1 cellular context compared by ENCODE assay signal in genomic region chr5:178127300-178128009, GRCh38.
TF ChIP-seq lines count a peak whose summit lies in the region.
"Not testable (repeated sequence)": the region's sequence is repeated elsewhere in the genome, so short reads cannot be mapped to it uniquely, and the experiment has no call there.

No MANE protein-coding gene starts in this region.

TF ChIP-seq in K562, 482 proteins besides CTCF, POLR2A, EP300 and RAD21 (continues in another document):
- TF ChIP-seq HDAC2 (IDR thresholded peaks at IDR 0.05) (peak; percentile 97), CBFA2T2 (conservative IDR thresholded peaks at IDR 0.05) (peak; percentile 95), ZNF639 (CRISPR knock-in tag; conservative IDR thresholded peaks at IDR 0.05 in 1 of 2, IDR thresholded peaks at IDR 0.05 in 1 of 2) (peak in 1 of 2 experiments; percentile 31; a peak in 1 of 4 replicates), NBN (IDR thresholded peaks at IDR 0.05; ENCODE audit: low read depth) (peak; percentile 97), ZBTB11 (CRISPR knock-in tag; IDR thresholded peaks at IDR 0.05) (peak in 1 of 3 experiments; percentile 73; a peak in 2 of 6 replicates), TEAD1 (CRISPR knock-in tag; IDR thresholded peaks at IDR 0.05) (peak; percentile 20 to 58; a peak in 1 of 4 replicates), MIER1 (IDR thresholded peaks at IDR 0.05; ENCODE audit: low read depth) (peak; percentile 77; the same call in 1 of the 2 replicates), HNRNPLL (IDR thresholded peaks at IDR 0.05; ENCODE audit: low read depth, low read length, poor library complexity, severe bottlenecking) (peak; percentile 37), ZNF583 (CRISPR knock-in tag; IDR thresholded peaks at IDR 0.05) (peak; percentile 39; the same call in 1 of the 2 replicates), AFF1 (IDR thresholded peaks at IDR 0.05; ENCODE audit: low read depth in 1 of 2, partially characterized antibody in 2 of 2) (peak; percentile 66 to 90), HSF4 (CRISPR knock-in tag; IDR thresholded peaks at IDR 0.05; ENCODE audit: borderline replicate concordance) (peak; percentile 61; the same call in 1 of the 2 replicates), MTA1 (IDR thresholded peaks at IDR 0.05; ENCODE audit: borderline replicate concordance) (peak; percentile 84), UBTF (IDR thresholded peaks at IDR 0.05; ENCODE audit: borderline replicate concordance in 1 of 2, low read depth in 2 of 2, low read length in 2 of 2) (peak in 1 of 2 experiments; percentile 93; a peak in 2 of 4 replicates), ZMIZ1 (IDR thresholded peaks at IDR 0.05; ENCODE audit: low read depth in 2 of 2, low read length in 2 of 2) (peak in 1 of 2 experiments; percentile 82; a peak in 1 of 4 replicates), SOX6 (IDR thresholded peaks at IDR 0.05) (peak; percentile 98), GATAD2A (IDR thresholded peaks at IDR 0.05) (peak; percentile 58; the same call in 1 of the 2 replicates), ERF (CRISPR knock-in tag; IDR thresholded peaks at IDR 0.05) (0 out of 2 replicates have a peak, but pooled peaks have one; percentile 45), MYNN (IDR thresholded peaks at IDR 0.05) (peak; percentile 66), ZFX (CRISPR knock-in tag; IDR thresholded peaks at IDR 0.05) (peak; percentile 76), MTA2 (IDR thresholded peaks at IDR 0.05; ENCODE audit: low read depth) (peak; percentile 98), DACH1 (IDR thresholded peaks at IDR 0.05; ENCODE audit: partially characterized antibody) (peak; percentile 77), ZBTB9 (CRISPR knock-in tag; IDR thresholded peaks at IDR 0.05) (peak; percentile 77; the same call in 1 of the 2 replicates), DMBX1 (CRISPR knock-in tag; IDR thresholded peaks at IDR 0.05; ENCODE audit: borderline replicate concordance) (peak; percentile 90), HLTF (IDR thresholded peaks at IDR 0.05) (peak; percentile 93), MTA3 (IDR thresholded peaks at IDR 0.05; ENCODE audit: borderline replicate concordance) (peak; percentile 82; the same call in 1 of the 2 replicates), MEIS2 (IDR thresholded peaks at IDR 0.05; ENCODE audit: partially characterized antibody) (peak; percentile 96), ARID2 (IDR thresholded peaks at IDR 0.05) (peak; percentile 97), ZNF384 (IDR thresholded peaks at IDR 0.05; ENCODE audit: low read depth, low read length) (peak; percentile 96), ARID1B (IDR thresholded peaks at IDR 0.05) (peak; percentile 99), ATF4 (CRISPR knock-in tag; IDR thresholded peaks at IDR 0.05) (peak; percentile 50; the same call in 1 of the 2 replicates), THRB (CRISPR knock-in tag; conservative IDR thresholded peaks at IDR 0.05) (0 out of 2 replicates have a peak, but pooled peaks have one; percentile 45), NUFIP1 (IDR thresholded peaks at IDR 0.05; ENCODE audit: partially characterized antibody) (peak; percentile 55), DPF2 (IDR thresholded peaks at IDR 0.05) (peak; percentile 98), OTX1 (CRISPR knock-in tag; IDR thresholded peaks at IDR 0.05) (0 out of 2 replicates have a peak, but pooled peaks have one; percentile 56), E2F6 (IDR thresholded peaks at IDR 0.05; ENCODE audit: borderline replicate concordance in 1 of 2, extremely low read depth in 1 of 2, insufficient read depth in 1 of 2, insufficient read length in 1 of 2, low read depth in 1 of 2, low read length in 1 of 2, poor library complexity in 1 of 2, severe bottlenecking in 1 of 2) (peak; percentile 38 to 51)
- not testable (repeated sequence) for TF ChIP-seq MYNN (CRISPR knock-in tag; IDR thresholded peaks at IDR 0.05)
